In genomic region chr4:34362654-34363053, GRCh38 we compare ENCODE assay signal across 1 cellular context.
TF ChIP-seq lines count a peak whose summit lies in the region.

No MANE protein-coding gene starts in this region.

TF ChIP-seq in K562, 482 proteins besides CTCF, POLR2A, EP300 and RAD21 (continued from another document):
- no peak for TF ChIP-seq ZNF512 (tag; IDR thresholded peaks at IDR 0.05)
- TF ChIP-seq SP2 (IDR thresholded peaks at IDR 0.05; ENCODE audit: extremely low read depth, low read depth, low read length, poor library complexity, severe bottlenecking), result no peak
- peak; percentile 50; the same call in 1 of the 2 replicates for TF ChIP-seq NFIX (CRISPR knock-in tag; IDR thresholded peaks at IDR 0.05; ENCODE audit: low read depth)
- TF ChIP-seq NFIC (IDR thresholded peaks at IDR 0.05), result peak; percentile 77
- TF ChIP-seq XRCC4 (IDR thresholded peaks at IDR 0.05; ENCODE audit: extremely low read depth, insufficient read depth, insufficient read length), result no peak
- TF ChIP-seq CHD4 (IDR thresholded peaks at IDR 0.05; ENCODE audit: insufficient read depth, insufficient replicate concordance, low read depth, low read length, poor library complexity, severe bottlenecking), result no peak
